1 cellular context compared by ENCODE assay signal in the genomic region with DNA sequence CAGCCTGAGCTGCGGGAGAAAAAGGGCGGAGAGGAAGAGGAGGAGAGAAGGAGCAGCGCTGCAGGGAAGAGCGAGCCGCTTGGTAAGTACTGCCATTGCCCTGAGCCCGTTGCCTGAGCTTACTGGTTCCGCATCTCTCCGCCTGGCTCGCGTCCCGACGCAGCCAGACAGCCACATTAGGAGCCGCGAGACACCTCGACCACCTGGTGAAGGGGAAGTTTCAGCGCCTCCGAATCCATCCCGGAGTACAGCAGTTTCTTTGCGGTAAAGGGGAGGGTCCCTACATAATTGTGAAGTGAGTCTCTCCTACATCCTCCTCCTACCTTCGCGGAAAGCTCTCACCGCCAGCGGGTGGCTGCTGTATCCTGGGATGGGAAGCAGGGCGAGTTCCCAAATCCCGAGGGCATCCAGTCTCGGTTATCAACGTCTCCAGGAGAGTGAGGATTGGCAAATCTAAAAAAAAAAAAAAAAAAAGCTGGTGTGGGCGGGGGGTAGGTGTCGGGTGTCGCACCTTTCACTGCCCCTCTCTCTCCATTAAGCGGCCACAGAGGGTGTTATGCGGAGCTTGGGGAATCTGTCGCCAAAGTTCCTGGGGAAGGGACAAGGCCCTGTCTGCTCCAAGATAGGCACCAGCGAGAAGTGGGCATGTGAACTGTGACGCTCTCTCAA.
A peak's percentile ranks its signal among the peaks of the same experiment; 100 is the strongest.
TF ChIP-seq lines count a peak whose summit lies in the region.

No MANE protein-coding gene starts in this region.

TF ChIP-seq in WTC11, 78 proteins besides CTCF, POLR2A, EP300 and RAD21:
- TF ChIP-seq PRDM15 (CRISPR knock-in tag; IDR thresholded peaks at IDR 0.05) (peak; percentile 80), IRF1 (CRISPR knock-in tag; IDR thresholded peaks at IDR 0.05) (no peak), ZNF423 (CRISPR knock-in tag; IDR thresholded peaks at IDR 0.05) (no peak), TEAD1 (CRISPR knock-in tag; IDR thresholded peaks at IDR 0.05) (no peak)
- TF ChIP-seq, protein P1, sequence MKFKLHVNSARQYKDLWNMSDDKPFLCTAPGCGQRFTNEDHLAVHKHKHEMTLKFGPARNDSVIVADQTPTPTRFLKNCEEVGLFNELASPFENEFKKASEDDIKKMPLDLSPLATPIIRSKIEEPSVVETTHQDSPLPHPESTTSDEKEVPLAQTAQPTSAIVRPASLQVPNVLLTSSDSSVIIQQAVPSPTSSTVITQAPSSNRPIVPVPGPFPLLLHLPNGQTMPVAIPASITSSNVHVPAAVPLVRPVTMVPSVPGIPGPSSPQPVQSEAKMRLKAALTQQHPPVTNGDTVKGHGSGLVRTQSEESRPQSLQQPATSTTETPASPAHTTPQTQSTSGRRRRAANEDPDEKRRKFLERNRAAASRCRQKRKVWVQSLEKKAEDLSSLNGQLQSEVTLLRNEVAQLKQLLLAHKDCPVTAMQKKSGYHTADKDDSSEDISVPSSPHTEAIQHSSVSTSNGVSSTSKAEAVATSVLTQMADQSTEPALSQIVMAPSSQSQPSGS (CRISPR knock-in tag; IDR thresholded peaks at IDR 0.05; ENCODE audit: borderline replicate concordance, low read depth) = no peak
- TF ChIP-seq, protein P2, sequence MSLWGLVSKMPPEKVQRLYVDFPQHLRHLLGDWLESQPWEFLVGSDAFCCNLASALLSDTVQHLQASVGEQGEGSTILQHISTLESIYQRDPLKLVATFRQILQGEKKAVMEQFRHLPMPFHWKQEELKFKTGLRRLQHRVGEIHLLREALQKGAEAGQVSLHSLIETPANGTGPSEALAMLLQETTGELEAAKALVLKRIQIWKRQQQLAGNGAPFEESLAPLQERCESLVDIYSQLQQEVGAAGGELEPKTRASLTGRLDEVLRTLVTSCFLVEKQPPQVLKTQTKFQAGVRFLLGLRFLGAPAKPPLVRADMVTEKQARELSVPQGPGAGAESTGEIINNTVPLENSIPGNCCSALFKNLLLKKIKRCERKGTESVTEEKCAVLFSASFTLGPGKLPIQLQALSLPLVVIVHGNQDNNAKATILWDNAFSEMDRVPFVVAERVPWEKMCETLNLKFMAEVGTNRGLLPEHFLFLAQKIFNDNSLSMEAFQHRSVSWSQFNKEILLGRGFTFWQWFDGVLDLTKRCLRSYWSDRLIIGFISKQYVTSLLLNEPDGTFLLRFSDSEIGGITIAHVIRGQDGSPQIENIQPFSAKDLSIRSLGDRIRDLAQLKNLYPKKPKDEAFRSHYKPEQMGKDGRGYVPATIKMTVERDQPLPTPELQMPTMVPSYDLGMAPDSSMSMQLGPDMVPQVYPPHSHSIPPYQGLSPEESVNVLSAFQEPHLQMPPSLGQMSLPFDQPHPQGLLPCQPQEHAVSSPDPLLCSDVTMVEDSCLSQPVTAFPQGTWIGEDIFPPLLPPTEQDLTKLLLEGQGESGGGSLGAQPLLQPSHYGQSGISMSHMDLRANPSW (CRISPR knock-in tag; conservative IDR thresholded peaks at IDR 0.05; ENCODE audit: low read depth) = no peak
TF ChIP-seq in WTC11: peak in this region for 1.
